1 cellular context compared by ENCODE assay signal in the genomic region with DNA sequence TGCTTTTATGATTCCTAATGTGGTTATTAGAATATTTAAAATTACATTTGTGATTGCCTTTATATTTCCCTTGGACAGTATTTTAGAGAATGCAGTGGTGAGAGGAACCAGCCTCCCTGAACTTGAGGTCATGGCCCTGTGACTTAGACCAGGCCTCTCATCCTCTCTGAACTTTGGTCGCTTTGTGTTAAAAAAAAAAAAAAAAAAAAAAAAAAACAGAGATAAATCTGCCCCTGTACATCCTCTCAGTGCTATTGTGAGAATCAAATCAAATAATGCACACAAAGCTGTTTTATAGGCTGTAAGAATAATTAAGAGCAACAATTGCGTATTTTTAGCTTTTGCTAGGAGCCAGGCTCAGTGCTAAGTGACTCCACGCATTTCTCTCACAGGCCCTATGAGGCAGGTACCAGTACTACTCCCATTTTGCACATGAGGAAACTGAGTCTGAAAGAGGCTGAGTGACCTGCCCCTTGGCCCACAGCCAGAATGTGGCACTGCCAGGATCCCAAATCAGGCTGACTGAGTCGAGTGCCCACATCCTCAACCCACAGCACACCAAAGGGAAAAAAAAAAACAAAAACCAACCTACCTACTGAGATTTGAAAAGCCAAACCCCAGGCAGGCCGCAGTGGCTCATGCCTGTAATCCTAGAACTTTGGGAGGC.
TF ChIP-seq lines count a peak whose summit lies in the region.

No MANE protein-coding gene starts in this region.

TF ChIP-seq in HepG2, 621 proteins besides CTCF, POLR2A, EP300 and RAD21 (continued from another document and continues in another):
- TF ChIP-seq, protein P1, sequence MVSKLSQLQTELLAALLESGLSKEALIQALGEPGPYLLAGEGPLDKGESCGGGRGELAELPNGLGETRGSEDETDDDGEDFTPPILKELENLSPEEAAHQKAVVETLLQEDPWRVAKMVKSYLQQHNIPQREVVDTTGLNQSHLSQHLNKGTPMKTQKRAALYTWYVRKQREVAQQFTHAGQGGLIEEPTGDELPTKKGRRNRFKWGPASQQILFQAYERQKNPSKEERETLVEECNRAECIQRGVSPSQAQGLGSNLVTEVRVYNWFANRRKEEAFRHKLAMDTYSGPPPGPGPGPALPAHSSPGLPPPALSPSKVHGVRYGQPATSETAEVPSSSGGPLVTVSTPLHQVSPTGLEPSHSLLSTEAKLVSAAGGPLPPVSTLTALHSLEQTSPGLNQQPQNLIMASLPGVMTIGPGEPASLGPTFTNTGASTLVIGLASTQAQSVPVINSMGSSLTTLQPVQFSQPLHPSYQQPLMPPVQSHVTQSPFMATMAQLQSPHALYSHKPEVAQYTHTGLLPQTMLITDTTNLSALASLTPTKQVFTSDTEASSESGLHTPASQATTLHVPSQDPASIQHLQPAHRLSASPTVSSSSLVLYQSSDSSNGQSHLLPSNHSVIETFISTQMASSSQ (IDR thresholded peaks at IDR 0.05; ENCODE audit: low read depth): no peak
- TF ChIP-seq, protein P1 (CRISPR knock-in tag; IDR thresholded peaks at IDR 0.05; ENCODE audit: borderline replicate concordance): no peak
- TF ChIP-seq, protein P2, sequence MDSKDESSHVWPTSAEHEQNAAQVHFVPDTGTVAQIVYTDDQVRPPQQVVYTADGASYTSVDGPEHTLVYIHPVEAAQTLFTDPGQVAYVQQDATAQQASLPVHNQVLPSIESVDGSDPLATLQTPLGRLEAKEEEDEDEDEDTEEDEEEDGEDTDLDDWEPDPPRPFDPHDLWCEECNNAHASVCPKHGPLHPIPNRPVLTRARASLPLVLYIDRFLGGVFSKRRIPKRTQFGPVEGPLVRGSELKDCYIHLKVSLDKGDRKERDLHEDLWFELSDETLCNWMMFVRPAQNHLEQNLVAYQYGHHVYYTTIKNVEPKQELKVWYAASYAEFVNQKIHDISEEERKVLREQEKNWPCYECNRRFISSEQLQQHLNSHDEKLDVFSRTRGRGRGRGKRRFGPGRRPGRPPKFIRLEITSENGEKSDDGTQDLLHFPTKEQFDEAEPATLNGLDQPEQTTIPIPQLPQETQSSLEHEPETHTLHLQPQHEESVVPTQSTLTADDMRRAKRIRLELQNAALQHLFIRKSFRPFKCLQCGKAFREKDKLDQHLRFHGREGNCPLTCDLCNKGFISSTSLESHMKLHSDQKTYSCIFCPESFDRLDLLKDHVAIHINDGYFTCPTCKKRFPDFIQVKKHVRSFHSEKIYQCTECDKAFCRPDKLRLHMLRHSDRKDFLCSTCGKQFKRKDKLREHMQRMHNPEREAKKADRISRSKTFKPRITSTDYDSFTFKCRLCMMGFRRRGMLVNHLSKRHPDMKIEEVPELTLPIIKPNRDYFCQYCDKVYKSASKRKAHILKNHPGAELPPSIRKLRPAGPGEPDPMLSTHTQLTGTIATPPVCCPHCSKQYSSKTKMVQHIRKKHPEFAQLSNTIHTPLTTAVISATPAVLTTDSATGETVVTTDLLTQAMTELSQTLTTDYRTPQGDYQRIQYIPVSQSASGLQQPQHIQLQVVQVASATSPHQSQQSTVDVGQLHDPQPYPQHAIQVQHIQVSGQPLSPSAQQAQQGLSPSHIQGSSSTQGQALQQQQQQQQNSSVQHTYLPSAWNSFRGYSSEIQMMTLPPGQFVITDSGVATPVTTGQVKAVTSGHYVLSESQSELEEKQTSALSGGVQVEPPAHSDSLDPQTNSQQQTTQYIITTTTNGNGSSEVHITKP (CRISPR knock-in tag; IDR thresholded peaks at IDR 0.05; ENCODE audit: low read depth): no peak
- TF ChIP-seq ZFP82 (CRISPR knock-in tag; IDR thresholded peaks at IDR 0.05; ENCODE audit: borderline replicate concordance): no peak
- no peak for TF ChIP-seq YEATS2 (CRISPR knock-in tag; IDR thresholded peaks at IDR 0.05; ENCODE audit: borderline replicate concordance)
- peak; percentile 90 for TF ChIP-seq ZNF629 (CRISPR knock-in tag; conservative IDR thresholded peaks at IDR 0.05)
- peak; percentile 28; the same call in 1 of the 2 replicates for TF ChIP-seq MAFF (IDR thresholded peaks at IDR 0.05; ENCODE audit: low read depth, low read length)
- TF ChIP-seq SAP130 (CRISPR knock-in tag; IDR thresholded peaks at IDR 0.05; ENCODE audit: low read depth): 0 out of 2 replicates have a peak, but pooled peaks have one; percentile 7
- TF ChIP-seq, protein P3, sequence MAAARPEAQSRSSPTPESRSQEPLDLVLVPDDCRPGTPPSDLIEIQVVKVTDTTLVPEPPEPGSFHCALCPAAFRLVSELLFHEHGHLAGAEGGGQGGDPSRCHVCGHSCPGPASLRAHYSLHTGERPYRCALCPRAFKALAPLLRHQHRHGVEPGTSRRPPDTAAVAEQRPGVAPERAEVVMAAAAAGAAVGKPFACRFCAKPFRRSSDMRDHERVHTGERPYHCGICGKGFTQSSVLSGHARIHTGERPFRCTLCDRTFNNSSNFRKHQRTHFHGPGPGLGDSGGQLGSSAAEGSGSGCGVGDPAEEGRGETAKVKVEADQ (CRISPR knock-in tag; IDR thresholded peaks at IDR 0.05; ENCODE audit: borderline replicate concordance): no peak
- 0 out of 2 replicates have a peak, but pooled peaks have one; percentile 22 for TF ChIP-seq PHF21A (CRISPR knock-in tag; IDR thresholded peaks at IDR 0.05)
- TF ChIP-seq HDAC1 (CRISPR knock-in tag; IDR thresholded peaks at IDR 0.05): no peak
- no peak for TF ChIP-seq TCF7L2 (IDR thresholded peaks at IDR 0.05; ENCODE audit: low read depth, low read length)
- TF ChIP-seq, protein P4, sequence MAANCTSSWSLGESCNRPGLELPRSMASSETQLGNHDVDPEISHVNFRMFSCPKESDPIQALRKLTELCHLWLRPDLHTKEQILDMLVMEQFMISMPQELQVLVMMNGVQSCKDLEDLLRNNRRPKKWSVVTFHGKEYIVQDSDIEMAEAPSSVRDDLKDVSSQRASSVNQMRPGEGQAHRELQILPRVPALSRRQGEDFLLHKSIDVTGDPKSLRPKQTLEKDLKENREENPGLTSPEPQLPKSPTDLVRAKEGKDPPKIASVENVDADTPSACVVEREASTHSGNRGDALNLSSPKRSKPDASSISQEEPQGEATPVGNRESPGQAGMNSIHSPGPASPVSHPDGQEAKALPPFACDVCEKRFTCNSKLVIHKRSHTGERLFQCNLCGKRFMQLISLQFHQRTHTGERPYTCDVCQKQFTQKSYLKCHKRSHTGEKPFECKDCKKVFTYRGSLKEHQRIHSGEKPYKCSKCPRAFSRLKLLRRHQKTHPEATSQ (CRISPR knock-in tag; IDR thresholded peaks at IDR 0.05; ENCODE audit: borderline replicate concordance): no peak
- TF ChIP-seq ZFAT (CRISPR knock-in tag; conservative IDR thresholded peaks at IDR 0.05): no peak
- TF ChIP-seq, protein P5, sequence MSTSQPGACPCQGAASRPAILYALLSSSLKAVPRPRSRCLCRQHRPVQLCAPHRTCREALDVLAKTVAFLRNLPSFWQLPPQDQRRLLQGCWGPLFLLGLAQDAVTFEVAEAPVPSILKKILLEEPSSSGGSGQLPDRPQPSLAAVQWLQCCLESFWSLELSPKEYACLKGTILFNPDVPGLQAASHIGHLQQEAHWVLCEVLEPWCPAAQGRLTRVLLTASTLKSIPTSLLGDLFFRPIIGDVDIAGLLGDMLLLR (CRISPR knock-in tag; IDR thresholded peaks at IDR 0.05): no peak
- no peak for TF ChIP-seq MTF1 (CRISPR knock-in tag; IDR thresholded peaks at IDR 0.05)
- TF ChIP-seq AKAP8 (CRISPR knock-in tag; IDR thresholded peaks at IDR 0.05): no peak
- TF ChIP-seq ATF7 (IDR thresholded peaks at IDR 0.05): no peak
- no peak for TF ChIP-seq ATF7 (CRISPR knock-in tag; IDR thresholded peaks at IDR 0.05)
- no peak for TF ChIP-seq TAF15 (IDR thresholded peaks at IDR 0.05; ENCODE audit: low read depth, low read length, poor library complexity, severe bottlenecking)
- TF ChIP-seq ZNF10 (CRISPR knock-in tag; IDR thresholded peaks at IDR 0.05; ENCODE audit: borderline replicate concordance, low read depth): no peak
- TF ChIP-seq FOSL2 (CRISPR knock-in tag; IDR thresholded peaks at IDR 0.05): no peak
- TF ChIP-seq, protein P6, sequence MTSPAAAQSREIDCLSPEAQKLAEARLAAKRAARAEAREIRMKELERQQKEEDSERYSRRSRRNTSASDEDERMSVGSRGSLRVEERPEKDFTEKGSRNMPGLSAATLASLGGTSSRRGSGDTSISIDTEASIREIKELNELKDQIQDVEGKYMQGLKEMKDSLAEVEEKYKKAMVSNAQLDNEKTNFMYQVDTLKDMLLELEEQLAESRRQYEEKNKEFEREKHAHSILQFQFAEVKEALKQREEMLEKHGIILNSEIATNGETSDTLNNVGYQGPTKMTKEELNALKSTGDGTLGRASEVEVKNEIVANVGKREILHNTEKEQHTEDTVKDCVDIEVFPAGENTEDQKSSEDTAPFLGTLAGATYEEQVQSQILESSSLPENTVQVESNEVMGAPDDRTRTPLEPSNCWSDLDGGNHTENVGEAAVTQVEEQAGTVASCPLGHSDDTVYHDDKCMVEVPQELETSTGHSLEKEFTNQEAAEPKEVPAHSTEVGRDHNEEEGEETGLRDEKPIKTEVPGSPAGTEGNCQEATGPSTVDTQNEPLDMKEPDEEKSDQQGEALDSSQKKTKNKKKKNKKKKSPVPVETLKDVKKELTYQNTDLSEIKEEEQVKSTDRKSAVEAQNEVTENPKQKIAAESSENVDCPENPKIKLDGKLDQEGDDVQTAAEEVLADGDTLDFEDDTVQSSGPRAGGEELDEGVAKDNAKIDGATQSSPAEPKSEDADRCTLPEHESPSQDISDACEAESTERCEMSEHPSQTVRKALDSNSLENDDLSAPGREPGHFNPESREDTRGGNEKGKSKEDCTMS (CRISPR knock-in tag; conservative IDR thresholded peaks at IDR 0.05): no peak
- no peak; the same call in 1 of the 2 replicates for TF ChIP-seq NCOA2 (CRISPR knock-in tag; IDR thresholded peaks at IDR 0.05)
- no peak for TF ChIP-seq ISL2 (CRISPR knock-in tag; IDR thresholded peaks at IDR 0.05)
- no peak for TF ChIP-seq GATAD2A (CRISPR knock-in tag; IDR thresholded peaks at IDR 0.05)
- TF ChIP-seq, protein P7, sequence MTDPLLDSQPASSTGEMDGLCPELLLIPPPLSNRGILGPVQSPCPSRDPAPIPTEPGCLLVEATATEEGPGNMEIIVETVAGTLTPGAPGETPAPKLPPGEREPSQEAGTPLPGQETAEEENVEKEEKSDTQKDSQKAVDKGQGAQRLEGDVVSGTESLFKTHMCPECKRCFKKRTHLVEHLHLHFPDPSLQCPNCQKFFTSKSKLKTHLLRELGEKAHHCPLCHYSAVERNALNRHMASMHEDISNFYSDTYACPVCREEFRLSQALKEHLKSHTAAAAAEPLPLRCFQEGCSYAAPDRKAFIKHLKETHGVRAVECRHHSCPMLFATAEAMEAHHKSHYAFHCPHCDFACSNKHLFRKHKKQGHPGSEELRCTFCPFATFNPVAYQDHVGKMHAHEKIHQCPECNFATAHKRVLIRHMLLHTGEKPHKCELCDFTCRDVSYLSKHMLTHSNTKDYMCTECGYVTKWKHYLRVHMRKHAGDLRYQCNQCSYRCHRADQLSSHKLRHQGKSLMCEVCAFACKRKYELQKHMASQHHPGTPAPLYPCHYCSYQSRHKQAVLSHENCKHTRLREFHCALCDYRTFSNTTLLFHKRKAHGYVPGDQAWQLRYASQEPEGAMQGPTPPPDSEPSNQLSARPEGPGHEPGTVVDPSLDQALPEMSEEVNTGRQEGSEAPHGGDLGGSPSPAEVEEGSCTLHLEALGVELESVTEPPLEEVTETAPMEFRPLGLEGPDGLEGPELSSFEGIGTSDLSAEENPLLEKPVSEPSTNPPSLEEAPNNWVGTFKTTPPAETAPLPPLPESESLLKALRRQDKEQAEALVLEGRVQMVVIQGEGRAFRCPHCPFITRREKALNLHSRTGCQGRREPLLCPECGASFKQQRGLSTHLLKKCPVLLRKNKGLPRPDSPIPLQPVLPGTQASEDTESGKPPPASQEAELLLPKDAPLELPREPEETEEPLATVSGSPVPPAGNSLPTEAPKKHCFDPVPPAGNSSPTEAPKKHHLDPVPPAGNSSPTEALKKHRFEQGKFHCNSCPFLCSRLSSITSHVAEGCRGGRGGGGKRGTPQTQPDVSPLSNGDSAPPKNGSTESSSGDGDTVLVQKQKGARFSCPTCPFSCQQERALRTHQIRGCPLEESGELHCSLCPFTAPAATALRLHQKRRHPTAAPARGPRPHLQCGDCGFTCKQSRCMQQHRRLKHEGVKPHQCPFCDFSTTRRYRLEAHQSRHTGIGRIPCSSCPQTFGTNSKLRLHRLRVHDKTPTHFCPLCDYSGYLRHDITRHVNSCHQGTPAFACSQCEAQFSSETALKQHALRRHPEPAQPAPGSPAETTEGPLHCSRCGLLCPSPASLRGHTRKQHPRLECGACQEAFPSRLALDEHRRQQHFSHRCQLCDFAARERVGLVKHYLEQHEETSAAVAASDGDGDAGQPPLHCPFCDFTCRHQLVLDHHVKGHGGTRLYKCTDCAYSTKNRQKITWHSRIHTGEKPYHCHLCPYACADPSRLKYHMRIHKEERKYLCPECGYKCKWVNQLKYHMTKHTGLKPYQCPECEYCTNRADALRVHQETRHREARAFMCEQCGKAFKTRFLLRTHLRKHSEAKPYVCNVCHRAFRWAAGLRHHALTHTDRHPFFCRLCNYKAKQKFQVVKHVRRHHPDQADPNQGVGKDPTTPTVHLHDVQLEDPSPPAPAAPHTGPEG (CRISPR knock-in tag; IDR thresholded peaks at IDR 0.05): no peak
- no peak for TF ChIP-seq SKI (IDR thresholded peaks at IDR 0.05; ENCODE audit: partially characterized antibody)
- no peak for TF ChIP-seq ZNF768 (CRISPR knock-in tag; IDR thresholded peaks at IDR 0.05)
- no peak for TF ChIP-seq ZNF605 (CRISPR knock-in tag; IDR thresholded peaks at IDR 0.05)
- peak; percentile 65 for TF ChIP-seq NR2F2 (IDR thresholded peaks at IDR 0.05; ENCODE audit: borderline replicate concordance, low read depth)
- TF ChIP-seq KLF13 (CRISPR knock-in tag; IDR thresholded peaks at IDR 0.05): no peak
- TF ChIP-seq, protein P8, sequence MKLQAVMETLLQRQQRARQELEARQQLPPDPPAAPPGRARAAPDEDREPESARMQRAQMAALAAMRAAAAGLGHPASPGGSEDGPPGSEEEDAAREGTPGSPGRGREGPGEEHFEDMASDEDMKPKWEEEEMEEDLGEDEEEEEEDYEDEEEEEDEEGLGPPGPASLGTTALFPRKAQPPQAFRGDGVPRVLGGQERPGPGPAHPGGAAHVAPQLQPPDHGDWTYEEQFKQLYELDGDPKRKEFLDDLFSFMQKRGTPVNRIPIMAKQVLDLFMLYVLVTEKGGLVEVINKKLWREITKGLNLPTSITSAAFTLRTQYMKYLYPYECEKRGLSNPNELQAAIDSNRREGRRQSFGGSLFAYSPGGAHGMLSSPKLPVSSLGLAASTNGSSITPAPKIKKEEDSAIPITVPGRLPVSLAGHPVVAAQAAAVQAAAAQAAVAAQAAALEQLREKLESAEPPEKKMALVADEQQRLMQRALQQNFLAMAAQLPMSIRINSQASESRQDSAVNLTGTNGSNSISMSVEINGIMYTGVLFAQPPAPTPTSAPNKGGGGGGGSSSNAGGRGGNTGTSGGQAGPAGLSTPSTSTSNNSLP (IDR thresholded peaks at IDR 0.05; ENCODE audit: low read depth, low read length): peak; percentile 54; the same call in 1 of the 2 replicates
- TF ChIP-seq HOXA3 (CRISPR knock-in tag; IDR thresholded peaks at IDR 0.05): 0 out of 2 replicates have a peak, but pooled peaks have one; percentile 17
- TF ChIP-seq MZF1 (CRISPR knock-in tag; IDR thresholded peaks at IDR 0.05; ENCODE audit: borderline replicate concordance): no peak
